In the genomic region with DNA sequence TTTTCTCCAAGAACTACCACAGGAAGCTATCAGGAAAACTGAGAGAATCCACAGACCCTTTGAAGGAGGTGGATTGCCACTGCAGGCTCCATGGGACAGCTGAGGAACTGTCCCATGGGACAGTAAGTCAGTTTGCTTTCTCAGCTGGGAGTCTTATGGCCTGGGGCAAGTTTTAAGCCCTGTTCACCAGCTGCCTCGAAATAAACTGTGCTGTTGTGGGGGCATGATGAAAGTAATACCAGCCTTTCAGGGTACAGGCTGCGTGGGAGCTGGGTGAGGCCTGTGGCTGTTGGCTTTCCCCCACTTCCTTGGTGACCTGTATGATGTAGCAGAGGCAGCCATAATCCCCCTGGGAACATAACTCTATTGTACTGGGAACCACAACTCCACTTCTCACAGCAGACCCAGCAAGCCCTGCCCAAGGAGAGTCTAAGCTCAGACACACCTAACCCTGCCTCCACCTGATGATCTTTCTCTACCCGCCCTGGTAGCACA, we compare ENCODE assay signal across 22 cellular contexts.
DNase-seq lines count a peak whose midpoint lies in the region; ATAC-seq, FAIRE-seq and TF ChIP-seq lines count a peak whose summit lies in the region.
"Had no signal": no experiment of that assay in that cellular context is flagged by ENCODE, and none has a peak within 500 bp of the region (broad histone marks: within the 10 kb centered on the region; RNA-seq: fewer than 3 reads in every experiment).

No MANE protein-coding gene starts in this region.

- ATAC-seq in DND-41 (ENCODE audit: insufficient read depth, low read depth) (peak; percentile 80), GM12878 (no peak), GM21526 (IDR thresholded peaks at IDR 0.05; ENCODE audit: low FRiP score, unreplicated experiment) (no peak)
- ATAC-seq: A549; CD8-positive, alpha-beta T cell had no signal

- H3K36me3 ChIP-seq in DND-41 (ENCODE audit: insufficient read depth, low read length) (no peaks in the 10 kb centered on the region), GM12878 (ENCODE audit: control insufficient read depth in 2 of 2, insufficient read depth in 2 of 2, low read length in 1 of 2) (no peaks in the 10 kb centered on the region)
- H3K36me3 ChIP-seq: BLaER1 treated with 17β-estradiol and CSF1 and Interleukin-3, amounts not matched to agents 10 nM and 100 nM had no signal

- H2AFZ ChIP-seq in DND-41 (ENCODE audit: low read depth, low read length) (no peak overlapping the region), GM12878 (ENCODE audit: control insufficient read depth, low read depth, low read length) (no peak overlapping the region)

- H4K20me1 ChIP-seq in DND-41 (ENCODE audit: insufficient read depth, low read length) (no peaks in the 10 kb centered on the region), GM12878 (ENCODE audit: control insufficient read depth, insufficient read depth) (no peaks in the 10 kb centered on the region)
- H4K20me1 ChIP-seq: BLaER1 treated with 17β-estradiol and CSF1 and Interleukin-3, amounts not matched to agents 10 nM and 100 nM had no signal

- H3K9ac ChIP-seq in DND-41 (ENCODE audit: low read depth, low read length) (no peak overlapping the region), GM12878 (ENCODE audit: control insufficient read depth, insufficient read depth, low read length) (no peak overlapping the region)
- H3K9ac ChIP-seq: BLaER1 treated with 17β-estradiol and CSF1 and Interleukin-3, amounts not matched to agents 10 nM and 100 nM had no signal

- TF ChIP-seq EP300 in GM12878 (IDR thresholded peaks at IDR 0.05; ENCODE audit: borderline replicate concordance in 1 of 2, control insufficient read depth in 1 of 2, low read depth in 2 of 2, low read length in 2 of 2) = no peak

- in situ Hi-C loops in GM12878 (cut with MboI) = no loop called here

- H3K4me1 ChIP-seq in DND-41 (ENCODE audit: insufficient read depth, low read length) (peaks cover 13% of the 10 kb centered on the region), GM12878 (ENCODE audit: control insufficient read depth, insufficient read depth, low read length) (no peaks in the 10 kb centered on the region)
- H3K4me1 ChIP-seq: A549, Caco-2 had no signal

- TF ChIP-seq CTCF in DND-41 (IDR thresholded peaks at IDR 0.05; ENCODE audit: borderline replicate concordance, extremely low read depth, low read length, poor library complexity, severe bottlenecking) (no peak), NB4 (IDR thresholded peaks at IDR 0.05; ENCODE audit: low read depth, low read length) (no peak), GM12878 (IDR thresholded peaks at IDR 0.05 in 2 of 3, conservative IDR thresholded peaks at IDR 0.05 in 1 of 3; ENCODE audit: control insufficient read depth in 2 of 3, extremely low read depth in 1 of 3, insufficient read depth in 1 of 3, low read depth in 3 of 3, low read length in 3 of 3) (no peak)

- no peak overlapping the region for H3K4me2 ChIP-seq in DND-41 (ENCODE audit: insufficient read depth, low read length)
- H3K4me2 ChIP-seq in GM12878 (ENCODE audit: control insufficient read depth, insufficient read depth) = no peak overlapping the region
- H3K4me2 ChIP-seq: A549 had no signal

- DNase-seq in DND-41 (peak; percentile 51), NB4 (ENCODE audit: low read depth) (peak; percentile 62), GM12878 (ENCODE audit: low read depth, low spot score) (no peak), hypothalamus (lab: John Stamatoyannopoulos, UW) (no peak)
- no peak for DNase-seq in stimulated activated naive CD4-positive, alpha-beta T cell treated with Interleukin-2 at 50 U/mL for 16 hours (lab: John Stamatoyannopoulos, UW)
- DNase-seq: AML-193; Caco-2; Calu3; CD4-positive, alpha-beta T cell; CD8-positive, alpha-beta T cell; DMS53; DMS79; GF-D8 had no signal

- 0% methylated on average over 3 of the region's 3 CpGs for WGBS in GM12878 (ENCODE audit: insufficient coverage, insufficient replicate concordance, low lambda C conversion rate, missing lambda C conversion rate)

- RAD21 ChIA-PET in GM12878 (lab: Charles Lee; ENCODE audit: unreplicated experiment) = no interaction called here

- H3K9me3 ChIP-seq in DND-41 (ENCODE audit: insufficient read depth, low read length, severe bottlenecking) (peaks cover 3% of the 10 kb centered on the region), GM12878 (replicated peaks; ENCODE audit: control insufficient read depth, insufficient read depth, low read length) (no peaks in the 10 kb centered on the region)
- H3K9me3 ChIP-seq: A549, Caco-2 had no signal

- intact Hi-C loops in GM12878 (cut with micrococcal nuclease; ENCODE audit: unreplicated experiment) = no loop called here

- no peaks in the 10 kb centered on the region for H3K79me2 ChIP-seq in DND-41 (ENCODE audit: insufficient read depth, low read length)
- no peaks in the 10 kb centered on the region for H3K79me2 ChIP-seq in GM12878 (ENCODE audit: control insufficient read depth, insufficient read depth, low read length)

- H3K27me3 ChIP-seq in DND-41 (ENCODE audit: insufficient read depth, low read length, poor library complexity) = no peaks in the 10 kb centered on the region
- H3K27me3 ChIP-seq in GM12878 (replicated peaks in 1 of 2; ENCODE audit: control insufficient read depth in 2 of 2, insufficient read depth in 2 of 2, low read length in 1 of 2) = no peaks in the 10 kb centered on the region
- H3K27me3 ChIP-seq: BLaER1 treated with 17β-estradiol and CSF1 and Interleukin-3, amounts not matched to agents 10 nM and 100 nM had no signal

- CTCF ChIA-PET in GM12878 (lab: Yijun Ruan, JAX) = no interaction called here

- no peak for TF ChIP-seq POLR2A in NB4 (IDR thresholded peaks at IDR 0.05; ENCODE audit: extremely low read depth, insufficient read length)
- TF ChIP-seq POLR2A in GM12878 (IDR thresholded peaks at IDR 0.05; ENCODE audit: low read depth, low read length) = no peak

- TF ChIP-seq RAD21 in GM12878 (IDR thresholded peaks at IDR 0.05; ENCODE audit: insufficient read depth, low read depth, low read length) = no peak

- SMC1A ChIA-PET in GM12878 (lab: Charles Lee; ENCODE audit: uncharacterized antibody, unreplicated experiment) = no interaction called here

- FAIRE-seq in GM12878 (lab: Jason Lieb, UNC) = no peak
- FAIRE-seq: A549, D721Med, G401.6, GM12892, GM18507 had no signal

- H3K4me3 ChIP-seq in DND-41 (ENCODE audit: low read depth in 1 of 2, low read length in 2 of 2) = no peak overlapping the region
- no peak overlapping the region for H3K4me3 ChIP-seq in NB4 (ENCODE audit: low read depth, low read length)
- no peak overlapping the region for H3K4me3 ChIP-seq in GM12878
- H3K4me3 ChIP-seq: A549; BLaER1 treated with 17β-estradiol and CSF1 and Interleukin-3, amounts not matched to agents 10 nM and 100 nM had no signal

- peak overlapping the region; percentile 15; the same call in 1 of the 2 replicates for H3K27ac ChIP-seq in DND-41 (ENCODE audit: low read length)
- H3K27ac ChIP-seq in GM12878 (ENCODE audit: control insufficient read depth, insufficient read depth) = no peak overlapping the region
- H3K27ac ChIP-seq: 22Rv1; A549; BLaER1 treated with 17β-estradiol and CSF1 and Interleukin-3, amounts not matched to agents 10 nM and 100 nM; C4-2B had no signal

- no TSS peak for BruUV-seq in GM12878 (replicated peaks; lab: Mats Ljungman, UMichigan)

- POLR2A ChIA-PET in GM12878 (lab: Charles Lee) = interaction anchor here (0.6 kb wide), 1 partner anchor 598 kb away, joined by 4 read pairs; no protein-coding TSS in a partner anchor

TF ChIP-seq in GM12878, 131 proteins besides CTCF, POLR2A, EP300 and RAD21:
- TF ChIP-seq SUPT20H (IDR thresholded peaks at IDR 0.05; ENCODE audit: borderline replicate concordance, control insufficient read depth, low read depth, low read length) = no peak
- TF ChIP-seq MEF2B (IDR thresholded peaks at IDR 0.05; ENCODE audit: partially characterized antibody, poor library complexity, severe bottlenecking) = peak; percentile 45

Comparison
In these comparisons a context has a peak if more than half of its experiments do, and no peak if none do; other contexts are left out.
1. DNase-seq: peak in DND-41 (single experiment) and NB4 (single experiment); none in GM12878 (single experiment), hypothalamus (0 of 51) and stimulated activated naive CD4-positive, alpha-beta T cell treated with Interleukin-2 at 50 U/mL for 16 hours (single experiment).